In the genomic region with DNA sequence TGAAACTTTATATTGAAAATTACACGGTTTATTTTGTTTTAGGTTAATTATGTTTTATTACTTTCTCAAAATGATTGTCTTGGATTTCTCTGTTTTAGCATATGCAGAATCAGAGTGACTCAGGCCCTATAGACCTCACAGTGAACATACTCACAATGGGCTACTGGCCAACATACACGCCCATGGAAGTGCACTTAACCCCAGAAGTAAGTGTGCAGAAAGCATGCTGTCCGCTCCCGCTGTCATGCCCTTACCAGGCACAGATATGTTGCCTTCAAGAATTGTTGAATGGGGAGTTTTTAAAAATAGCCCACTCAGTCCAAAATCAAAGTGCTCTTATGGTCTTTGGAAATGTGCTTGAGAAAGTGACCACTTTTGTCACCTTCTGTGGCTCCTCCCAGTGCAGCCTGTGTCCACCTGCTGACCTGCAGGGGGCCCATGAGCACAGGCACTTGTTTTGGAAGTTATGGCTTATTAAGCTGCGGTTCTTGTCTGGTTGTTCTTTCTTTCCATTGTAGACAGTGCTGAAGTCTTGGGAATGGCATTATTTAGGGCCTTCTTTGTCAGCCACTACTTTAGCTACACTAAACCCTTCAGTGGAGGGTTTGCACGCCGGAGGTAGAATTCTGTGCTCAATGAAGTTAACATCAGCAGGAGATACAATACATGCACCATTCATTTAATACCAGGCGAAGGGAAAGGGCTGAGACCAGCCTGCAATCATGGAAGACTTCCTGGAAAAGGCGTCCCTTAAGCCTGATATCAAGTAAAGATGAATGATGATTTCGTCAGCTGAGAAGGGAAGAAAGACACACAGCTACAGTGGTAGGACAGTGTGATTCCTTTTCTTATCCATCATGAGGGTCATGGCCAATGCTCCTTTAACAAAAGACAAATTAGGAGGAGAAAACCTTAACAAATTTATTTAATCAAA, we compare ENCODE assay signal across 1 cellular context.
TF ChIP-seq lines count a peak whose summit lies in the region.

No MANE protein-coding gene starts in this region.

TF ChIP-seq in SK-N-SH treated with all-trans-retinoic acid at 6 μM for 48 hours, 23 proteins besides CTCF, POLR2A, EP300 and RAD21 (continued from another document):
- TF ChIP-seq CSDC2 (CRISPR knock-in tag; IDR thresholded peaks at IDR 0.05) (no peak), GLIS3 (CRISPR knock-in tag; IDR thresholded peaks at IDR 0.05) (no peak), ZNF70 (CRISPR knock-in tag; IDR thresholded peaks at IDR 0.05) (no peak), ARNTL (CRISPR knock-in tag; IDR thresholded peaks at IDR 0.05; ENCODE audit: borderline replicate concordance, low read depth) (no peak), BACH2 (CRISPR knock-in tag; IDR thresholded peaks at IDR 0.05; ENCODE audit: borderline replicate concordance) (no peak), ZNF565 (CRISPR knock-in tag; conservative IDR thresholded peaks at IDR 0.05; ENCODE audit: low read depth) (no peak), RARB (CRISPR knock-in tag; IDR thresholded peaks at IDR 0.05) (no peak), TOX (CRISPR knock-in tag; IDR thresholded peaks at IDR 0.05; ENCODE audit: borderline replicate concordance) (no peak), OSR1 (CRISPR knock-in tag; IDR thresholded peaks at IDR 0.05) (no peak), TCF4 (CRISPR knock-in tag; IDR thresholded peaks at IDR 0.05; ENCODE audit: borderline replicate concordance) (no peak)
- TF ChIP-seq, protein P1, sequence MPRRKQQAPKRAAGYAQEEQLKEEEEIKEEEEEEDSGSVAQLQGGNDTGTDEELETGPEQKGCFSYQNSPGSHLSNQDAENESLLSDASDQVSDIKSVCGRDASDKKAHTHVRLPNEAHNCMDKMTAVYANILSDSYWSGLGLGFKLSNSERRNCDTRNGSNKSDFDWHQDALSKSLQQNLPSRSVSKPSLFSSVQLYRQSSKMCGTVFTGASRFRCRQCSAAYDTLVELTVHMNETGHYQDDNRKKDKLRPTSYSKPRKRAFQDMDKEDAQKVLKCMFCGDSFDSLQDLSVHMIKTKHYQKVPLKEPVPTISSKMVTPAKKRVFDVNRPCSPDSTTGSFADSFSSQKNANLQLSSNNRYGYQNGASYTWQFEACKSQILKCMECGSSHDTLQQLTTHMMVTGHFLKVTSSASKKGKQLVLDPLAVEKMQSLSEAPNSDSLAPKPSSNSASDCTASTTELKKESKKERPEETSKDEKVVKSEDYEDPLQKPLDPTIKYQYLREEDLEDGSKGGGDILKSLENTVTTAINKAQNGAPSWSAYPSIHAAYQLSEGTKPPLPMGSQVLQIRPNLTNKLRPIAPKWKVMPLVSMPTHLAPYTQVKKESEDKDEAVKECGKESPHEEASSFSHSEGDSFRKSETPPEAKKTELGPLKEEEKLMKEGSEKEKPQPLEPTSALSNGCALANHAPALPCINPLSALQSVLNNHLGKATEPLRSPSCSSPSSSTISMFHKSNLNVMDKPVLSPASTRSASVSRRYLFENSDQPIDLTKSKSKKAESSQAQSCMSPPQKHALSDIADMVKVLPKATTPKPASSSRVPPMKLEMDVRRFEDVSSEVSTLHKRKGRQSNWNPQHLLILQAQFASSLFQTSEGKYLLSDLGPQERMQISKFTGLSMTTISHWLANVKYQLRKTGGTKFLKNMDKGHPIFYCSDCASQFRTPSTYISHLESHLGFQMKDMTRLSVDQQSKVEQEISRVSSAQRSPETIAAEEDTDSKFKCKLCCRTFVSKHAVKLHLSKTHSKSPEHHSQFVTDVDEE (CRISPR knock-in tag; IDR thresholded peaks at IDR 0.05) = no peak
- TF ChIP-seq, protein P2, sequence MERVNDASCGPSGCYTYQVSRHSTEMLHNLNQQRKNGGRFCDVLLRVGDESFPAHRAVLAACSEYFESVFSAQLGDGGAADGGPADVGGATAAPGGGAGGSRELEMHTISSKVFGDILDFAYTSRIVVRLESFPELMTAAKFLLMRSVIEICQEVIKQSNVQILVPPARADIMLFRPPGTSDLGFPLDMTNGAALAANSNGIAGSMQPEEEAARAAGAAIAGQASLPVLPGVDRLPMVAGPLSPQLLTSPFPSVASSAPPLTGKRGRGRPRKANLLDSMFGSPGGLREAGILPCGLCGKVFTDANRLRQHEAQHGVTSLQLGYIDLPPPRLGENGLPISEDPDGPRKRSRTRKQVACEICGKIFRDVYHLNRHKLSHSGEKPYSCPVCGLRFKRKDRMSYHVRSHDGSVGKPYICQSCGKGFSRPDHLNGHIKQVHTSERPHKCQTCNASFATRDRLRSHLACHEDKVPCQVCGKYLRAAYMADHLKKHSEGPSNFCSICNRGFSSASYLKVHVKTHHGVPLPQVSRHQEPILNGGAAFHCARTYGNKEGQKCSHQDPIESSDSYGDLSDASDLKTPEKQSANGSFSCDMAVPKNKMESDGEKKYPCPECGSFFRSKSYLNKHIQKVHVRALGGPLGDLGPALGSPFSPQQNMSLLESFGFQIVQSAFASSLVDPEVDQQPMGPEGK (CRISPR knock-in tag; IDR thresholded peaks at IDR 0.05; ENCODE audit: borderline replicate concordance) = no peak
- TF ChIP-seq, protein P3, sequence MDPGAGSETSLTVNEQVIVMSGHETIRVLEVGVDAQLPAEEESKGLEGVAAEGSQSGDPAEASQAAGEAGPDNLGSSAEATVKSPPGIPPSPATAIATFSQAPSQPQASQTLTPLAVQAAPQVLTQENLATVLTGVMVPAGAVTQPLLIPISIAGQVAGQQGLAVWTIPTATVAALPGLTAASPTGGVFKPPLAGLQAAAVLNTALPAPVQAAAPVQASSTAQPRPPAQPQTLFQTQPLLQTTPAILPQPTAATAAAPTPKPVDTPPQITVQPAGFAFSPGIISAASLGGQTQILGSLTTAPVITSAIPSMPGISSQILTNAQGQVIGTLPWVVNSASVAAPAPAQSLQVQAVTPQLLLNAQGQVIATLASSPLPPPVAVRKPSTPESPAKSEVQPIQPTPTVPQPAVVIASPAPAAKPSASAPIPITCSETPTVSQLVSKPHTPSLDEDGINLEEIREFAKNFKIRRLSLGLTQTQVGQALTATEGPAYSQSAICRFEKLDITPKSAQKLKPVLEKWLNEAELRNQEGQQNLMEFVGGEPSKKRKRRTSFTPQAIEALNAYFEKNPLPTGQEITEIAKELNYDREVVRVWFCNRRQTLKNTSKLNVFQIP (CRISPR knock-in tag; IDR thresholded peaks at IDR 0.05; ENCODE audit: borderline replicate concordance, low read depth) = no peak
